ENCODE assay signal across 7 cellular contexts in the genomic region with DNA sequence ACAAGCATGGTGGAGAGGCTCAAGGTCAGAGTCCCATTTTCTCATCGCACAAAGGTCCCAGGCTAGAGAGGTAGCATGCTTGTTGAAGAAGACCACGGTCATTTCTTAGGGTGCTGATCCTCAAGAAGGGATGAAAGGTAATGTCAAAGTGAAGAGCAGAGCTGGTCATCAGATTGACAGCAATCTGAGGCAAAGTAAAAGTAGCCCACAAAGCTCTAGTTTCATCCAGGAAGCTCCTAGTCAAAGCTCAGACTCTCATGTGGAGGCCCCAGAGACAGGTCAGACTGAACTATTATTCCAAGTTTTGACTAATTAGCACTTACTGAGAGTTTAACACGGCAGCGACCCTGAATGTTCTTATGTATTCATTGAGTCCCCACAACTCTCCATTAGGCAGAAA.
"Had no signal": no experiment of that assay in that cellular context is flagged by ENCODE, and none has a peak within 500 bp of the region (broad histone marks: within the 10 kb centered on the region; RNA-seq: fewer than 3 reads in every experiment).

No MANE protein-coding gene starts in this region.

- H3K4me1 Mint-ChIP-seq: IgD-negative memory B cell had no signal

- H3K36me3 Mint-ChIP-seq: IgD-negative memory B cell had no signal

- H3K27ac ChIP-seq: KMS-11 had no signal

- FAIRE-seq: HTR-8/SVneo had no signal

- H3K9me3 Mint-ChIP-seq: IgD-negative memory B cell had no signal

- H3K27ac Mint-ChIP-seq: IgD-negative memory B cell had no signal

- H3K4me2 ChIP-seq: KMS-11 had no signal

- H3K9ac ChIP-seq: KMS-11 had no signal

- DNase-seq: GOT3, H7, HCEC 1CT, KBM-7 had no signal

- H3K4me3 Mint-ChIP-seq: IgD-negative memory B cell had no signal
